Comparison of ENCODE assay signal across 29 cellular contexts in the genomic region with DNA sequence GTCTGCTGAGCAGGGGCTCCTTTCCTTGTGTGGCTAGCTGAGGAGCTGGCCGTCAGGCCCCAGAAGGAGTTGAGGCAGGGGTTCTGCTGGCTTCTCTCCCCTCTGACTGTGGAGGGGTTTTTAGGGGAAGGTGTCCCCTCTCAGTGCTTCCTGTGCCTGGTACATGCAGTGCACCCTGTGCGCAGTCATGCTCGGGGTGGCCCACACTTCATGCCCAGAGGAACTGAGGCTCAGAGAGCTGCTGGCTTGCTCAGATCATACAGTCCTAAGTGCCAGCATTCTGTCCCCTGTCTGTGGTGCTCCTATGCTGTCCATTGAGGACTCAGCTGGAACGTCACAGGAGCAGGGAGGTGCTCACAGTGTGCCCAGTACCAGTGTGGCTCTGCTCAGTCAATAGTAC.
"Had no signal": no experiment of that assay in that cellular context is flagged by ENCODE, and none has a peak within 500 bp of the region (broad histone marks: within the 10 kb centered on the region; RNA-seq: fewer than 3 reads in every experiment).

No MANE protein-coding gene starts in this region.

- H3K4me3 ChIP-seq: ascending aorta, breast epithelium, cardiac muscle cell, coronary artery, esophagus squamous epithelium, gastroesophageal sphincter had no signal

- H3K27me3 ChIP-seq: ascending aorta, breast epithelium, cardiac muscle cell, esophagus squamous epithelium, gastroesophageal sphincter had no signal

- H3K4me1 ChIP-seq: ascending aorta had no signal

- H3K27ac ChIP-seq: ascending aorta, breast epithelium, cardiac muscle cell, coronary artery, epithelial cell of prostate, esophagus squamous epithelium, gastroesophageal sphincter had no signal

- ATAC-seq: activated CD4-positive, alpha-beta T cell treated with anti-CD3 and anti-CD28 coated beads for 36 hours; activated CD8-positive, alpha-beta memory T cell treated with anti-CD3 and anti-CD28 coated beads, Interleukin-2, amount 10 ng/mL, durations not matched to agents 7 days and 5 days; activated CD8-positive, alpha-beta T cell treated with anti-CD3 and anti-CD28 coated beads, Interleukin-2, amount 10 ng/mL, durations not matched to agents 7 days and 5 days; activated naive CD4-positive, alpha-beta T cell treated with anti-CD3 and anti-CD28 coated beads, Interleukin-2, amount 50 U/mL, for 72 hours; activated T-cell treated with anti-CD3 and anti-CD28 coated beads, Interleukin-2, amount 50 U/mL, for 72 hours; effector memory CD8-positive, alpha-beta T cell; gastroesophageal sphincter had no signal

- H3K9me3 ChIP-seq: ascending aorta, breast epithelium, esophagus squamous epithelium, gastroesophageal sphincter had no signal

- H3K36me3 ChIP-seq: breast epithelium, cardiac muscle cell had no signal

- DNase-seq: activated CD4-positive, alpha-beta memory T cell treated with anti-CD3 and anti-CD28 coated beads for 36 hours; activated CD4-positive, alpha-beta T cell treated with anti-CD3 and anti-CD28 coated beads for 36 hours; activated CD4-positive, alpha-beta T cell treated with anti-CD3 and anti-CD28 coated beads, Interleukin-2, amount 10 ng/mL, durations not matched to agents 24 days and 14 days; activated CD4-positive, CD25-positive, alpha-beta regulatory T cell; activated CD4-positive, CD25-positive, alpha-beta regulatory T cell treated with anti-CD3 and anti-CD28 coated beads, Interleukin-2, amount 50 U/mL, for 72 hours; activated CD8-positive, alpha-beta memory T cell treated with anti-CD3 and anti-CD28 coated beads, Interleukin-2, amount 10 ng/mL, durations not matched to agents 7 days and 5 days; activated CD8-positive, alpha-beta memory T cell treated with anti-CD3 and anti-CD28 coated beads, Interleukin-2, amount 50 U/mL, for 4 hours; activated CD8-positive, alpha-beta T cell treated with anti-CD3 and anti-CD28 coated beads, Interleukin-2, amount 10 ng/mL, durations not matched to agents 7 days and 5 days; activated gamma-delta T cell; activated naive CD4-positive, alpha-beta T cell; activated naive CD4-positive, alpha-beta T cell treated with anti-CD3 and anti-CD28 coated beads, Interleukin-2, amount 10 ng/mL, durations not matched to agents 7 days and 5 days; activated naive CD8-positive, alpha-beta T cell treated with anti-CD3 and anti-CD28 coated beads, Interleukin-2, amount 10 ng/mL, durations not matched to agents 7 days and 5 days; activated T-cell treated with anti-CD3 and anti-CD28 coated beads, Interleukin-2, amount 50 U/mL, for 1 hour; activated T-cell treated with anti-CD3 and anti-CD28 coated beads, Interleukin-2, amount 50 U/mL, for 72 hours; central memory CD4-positive, alpha-beta T cell; cerebellar nuclear complex; dermis blood vessel endothelial cell; effector CD4-positive, alpha-beta T cell; effector memory CD8-positive, alpha-beta T cell; esophagus squamous epithelium; foreskin melanocyte; T-helper 2 cell had no signal
